1 cellular context compared by ENCODE assay signal in genomic region chr4:185395956-185396723, GRCh38.
TF ChIP-seq lines count a peak whose summit lies in the region.

No MANE protein-coding gene starts in this region.

TF ChIP-seq in SK-N-SH, 30 proteins besides CTCF, POLR2A, EP300 and RAD21 (continued from another document):
- TF ChIP-seq ZBTB33 (IDR thresholded peaks at IDR 0.05; ENCODE audit: borderline replicate concordance, low read depth), result peak; percentile 52; the same call in 1 of the 2 replicates
- no peak for TF ChIP-seq SMC3 (IDR thresholded peaks at IDR 0.05; ENCODE audit: low read depth, low read length)
- 0 out of 2 replicates have a peak, but pooled peaks have one; percentile 28 for TF ChIP-seq PBX3 (IDR thresholded peaks at IDR 0.05)
- TF ChIP-seq USF1 (IDR thresholded peaks at IDR 0.05; ENCODE audit: borderline replicate concordance, low read depth), result peak; percentile 17; the same call in 1 of the 2 replicates
- no peak for TF ChIP-seq FOXJ3 (CRISPR knock-in tag; IDR thresholded peaks at IDR 0.05)
- 0 out of 2 replicates have a peak, but pooled peaks have one; percentile 1 for TF ChIP-seq FOSL2 (IDR thresholded peaks at IDR 0.05; ENCODE audit: borderline replicate concordance, low read depth)
- TF ChIP-seq USF2 (IDR thresholded peaks at IDR 0.05; ENCODE audit: borderline replicate concordance, low read depth, low read length), result no peak
- peak; percentile 98 for TF ChIP-seq MXI1 (IDR thresholded peaks at IDR 0.05; ENCODE audit: low read depth, low read length)
- TF ChIP-seq EZH2phosphoT487 (IDR thresholded peaks at IDR 0.05; ENCODE audit: borderline replicate concordance, low read depth), result no peak
- TF ChIP-seq RCOR1 (IDR thresholded peaks at IDR 0.05; ENCODE audit: low read length), result peak; percentile 45; the same call in 1 of the 2 replicates
- TF ChIP-seq POLR2AphosphoS5 (IDR thresholded peaks at IDR 0.05; ENCODE audit: low read depth, low read length), result peak; percentile 24
- 0 out of 2 replicates have a peak, but pooled peaks have one; percentile 25 for TF ChIP-seq TEAD4 (IDR thresholded peaks at IDR 0.05; ENCODE audit: borderline replicate concordance, insufficient read depth)
- TF ChIP-seq TAF1 (IDR thresholded peaks at IDR 0.05; ENCODE audit: borderline replicate concordance, low read depth, low read length), result no peak
- no peak; the same call in 1 of the 2 replicates for TF ChIP-seq TCF12 (IDR thresholded peaks at IDR 0.05)
- TF ChIP-seq SIN3A (IDR thresholded peaks at IDR 0.05; ENCODE audit: borderline replicate concordance, low read depth, low read length), result peak; percentile 96
- TF ChIP-seq JUND (IDR thresholded peaks at IDR 0.05), result no peak
- TF ChIP-seq RFX5 (IDR thresholded peaks at IDR 0.05; ENCODE audit: low read length), result peak; percentile 17; the same call in 1 of the 2 replicates
- peak; percentile 95 for TF ChIP-seq MAX (IDR thresholded peaks at IDR 0.05; ENCODE audit: low read depth)
- 0 out of 2 replicates have a peak, but pooled peaks have one; percentile 11 for TF ChIP-seq FOXM1 (IDR thresholded peaks at IDR 0.05; ENCODE audit: low read depth)
